ENCODE assay signal across 8 cellular contexts in genomic region chr21:46634966-46635323, GRCh38. TPM values are rescaled to one million over a fixed set of nuclear protein-coding genes. Genes with fewer than 3 reads are reported as not detected.
A peak's percentile ranks its signal among the peaks of the same experiment; 100 is the strongest.
DNase-seq lines count a peak whose midpoint lies in the region; ATAC-seq and TF ChIP-seq lines count a peak whose summit lies in the region.

No MANE protein-coding gene starts in this region.

- ATAC-seq in HG03139 (IDR thresholded peaks at IDR 0.05; ENCODE audit: unreplicated experiment) (peak; percentile 30), gastroesophageal sphincter (peak; percentile 67), GM19023 (IDR thresholded peaks at IDR 0.05; ENCODE audit: unreplicated experiment) (no peak)

- peak overlapping the region; percentile 42 for H2AFZ ChIP-seq in neuron (ENCODE audit: low read depth, low read length)

- no peaks in the 10 kb centered on the region for H3K9me3 Mint-ChIP-seq in activated T-helper 1 cell treated with anti-CD3 and anti-CD28 coated beads, Interleukin-12 subunit alpha, Interleukin-12 subunit beta, Interleukin-2, Interleukin-4 antibody, amounts not matched to agents 30 ng/mL and 10 ng/mL and 1 ng/mL, durations not matched to agents 14 hours and 24 hours and 36 hours

- intact Hi-C loops in activated T-helper 1 cell treated with anti-CD3 and anti-CD28 coated beads, Interleukin-12 subunit alpha, Interleukin-12 subunit beta, Interleukin-2, Interleukin-4 antibody, amounts not matched to agents 30 ng/mL and 10 ng/mL and 1 ng/mL, durations not matched to agents 14 hours and 24 hours and 36 hours (cut with micrococcal nuclease), result loop anchor here (1.0 kb wide), 3 partner anchors 76 to 311 kb away; partner anchors contain the start of genes DIP2A and PCNT

- WGBS in gastroesophageal sphincter (ENCODE audit: low coverage in 1 of 2), 2 donors, result 0 to 1% methylated on average over 5 to 12 of the region's 14 CpGs

- peaks cover 0 to 51% (median 13%) of the 10 kb centered on the region in 3 donors for H3K4me1 ChIP-seq in gastroesophageal sphincter
- H3K4me1 ChIP-seq in neuron (ENCODE audit: insufficient read depth, low read length), result peaks cover 32% of the 10 kb centered on the region

- TF ChIP-seq CTCF in 22Rv1 (IDR thresholded peaks at IDR 0.05) (peak; percentile 22), gastroesophageal sphincter (IDR thresholded peaks at IDR 0.05) (peak in 2 of 4 experiments; percentile 30 to 59)

- no peak for TF ChIP-seq POLR2A in gastroesophageal sphincter (IDR thresholded peaks at IDR 0.05)

- H3K27me3 ChIP-seq in gastroesophageal sphincter (no peaks in the 10 kb centered on the region), neuron (ENCODE audit: insufficient read depth, low read length) (no peaks in the 10 kb centered on the region)

- peak overlapping the region; percentile 90 for H3K27ac Mint-ChIP-seq in activated T-helper 1 cell treated with anti-CD3 and anti-CD28 coated beads, Interleukin-12 subunit alpha, Interleukin-12 subunit beta, Interleukin-2, Interleukin-4 antibody, amounts not matched to agents 30 ng/mL and 10 ng/mL and 1 ng/mL, durations not matched to agents 14 hours and 24 hours and 36 hours

- peak overlapping the region; percentile 89 for H3K27ac ChIP-seq in 22Rv1
- H3K27ac ChIP-seq in gastroesophageal sphincter, result peak overlapping the region; percentile 91 to 99 (median 98)

- H3K9me3 ChIP-seq in gastroesophageal sphincter (no peaks in the 10 kb centered on the region), neuron (ENCODE audit: low read length) (no peaks in the 10 kb centered on the region)

- peak; percentile 64 for DNase-seq in NCI-H345 treated with DMSO at 0.1 percent for 48 hours (lab: John Stamatoyannopoulos, UW; ENCODE audit: unreplicated experiment)
- no peak for DNase-seq in activated T-helper 1 cell treated with anti-CD3 and anti-CD28 coated beads, Interleukin-12 subunit alpha, Interleukin-12 subunit beta, Interleukin-2, Interleukin-4 antibody, amounts not matched to agents 30 ng/mL and 10 ng/mL and 1 ng/mL, durations not matched to agents 14 hours and 24 hours and 36 hours (ENCODE audit: low spot score)

- H3K36me3 ChIP-seq in gastroesophageal sphincter, result no peaks in the 10 kb centered on the region
- H3K36me3 ChIP-seq in neuron (ENCODE audit: insufficient read depth, low read length), result peaks cover 16% of the 10 kb centered on the region

- no peak for TF ChIP-seq EP300 in gastroesophageal sphincter (IDR thresholded peaks at IDR 0.05)

- peaks cover 8% of the 10 kb centered on the region for H3K36me3 Mint-ChIP-seq in activated T-helper 1 cell treated with anti-CD3 and anti-CD28 coated beads, Interleukin-12 subunit alpha, Interleukin-12 subunit beta, Interleukin-2, Interleukin-4 antibody, amounts not matched to agents 30 ng/mL and 10 ng/mL and 1 ng/mL, durations not matched to agents 14 hours and 24 hours and 36 hours (ENCODE audit: low read depth)

- H3K4me3 Mint-ChIP-seq in activated T-helper 1 cell treated with anti-CD3 and anti-CD28 coated beads, Interleukin-12 subunit alpha, Interleukin-12 subunit beta, Interleukin-2, Interleukin-4 antibody, amounts not matched to agents 30 ng/mL and 10 ng/mL and 1 ng/mL, durations not matched to agents 14 hours and 24 hours and 36 hours, result peak overlapping the region; percentile 93

- peak overlapping the region; percentile 59; the same call in 1 of the 2 replicates for H3K4me3 ChIP-seq in GM08714 (ENCODE audit: low read length)
- peak overlapping the region; percentile 70 to 79 for H3K4me3 ChIP-seq in gastroesophageal sphincter
- peak overlapping the region; percentile 72 for H3K4me3 ChIP-seq in neuron (ENCODE audit: low read length)

- H3K27me3 Mint-ChIP-seq in activated T-helper 1 cell treated with anti-CD3 and anti-CD28 coated beads, Interleukin-12 subunit alpha, Interleukin-12 subunit beta, Interleukin-2, Interleukin-4 antibody, amounts not matched to agents 30 ng/mL and 10 ng/mL and 1 ng/mL, durations not matched to agents 14 hours and 24 hours and 36 hours (ENCODE audit: insufficient read depth), result peaks cover 9% of the 10 kb centered on the region

- H3K4me1 Mint-ChIP-seq in activated T-helper 1 cell treated with anti-CD3 and anti-CD28 coated beads, Interleukin-12 subunit alpha, Interleukin-12 subunit beta, Interleukin-2, Interleukin-4 antibody, amounts not matched to agents 30 ng/mL and 10 ng/mL and 1 ng/mL, durations not matched to agents 14 hours and 24 hours and 36 hours (ENCODE audit: low read depth), result peaks cover 67% of the 10 kb centered on the region

RNA-seq across cellular contexts. Expression of gene PRMT2, which starts 0.5 kb away (rescaled TPM):
- total RNA-seq in activated T-helper 1 cell treated with anti-CD3 and anti-CD28 coated beads, Interleukin-12 subunit alpha, Interleukin-12 subunit beta, Interleukin-2, Interleukin-4 antibody, amounts not matched to agents 30 ng/mL and 10 ng/mL and 1 ng/mL, durations not matched to agents 14 hours and 24 hours and 36 hours, result 55.7 and 58.7 TPM in 2 replicates
- total RNA-seq in gastroesophageal sphincter, result 100 to 1,000 TPM; 128 to 176 (median 174) TPM

RNA-seq across cellular contexts. Expression of gene S100B, which starts 30.1 kb away (rescaled TPM):
- total RNA-seq in activated T-helper 1 cell treated with anti-CD3 and anti-CD28 coated beads, Interleukin-12 subunit alpha, Interleukin-12 subunit beta, Interleukin-2, Interleukin-4 antibody, amounts not matched to agents 30 ng/mL and 10 ng/mL and 1 ng/mL, durations not matched to agents 14 hours and 24 hours and 36 hours, result not detected in 2 replicates
- 10 to 100 TPM; 22.6 to 31.6 (median 27.7) TPM for total RNA-seq in gastroesophageal sphincter

Comparison
In these comparisons a context has a peak if more than half of its experiments do, and no peak if none do; other contexts are left out.
1. RNA of gene S100B, which starts 30.1 kb away (total RNA-seq): 22.6 to 31.6 TPM in gastroesophageal sphincter; not detected in activated T-helper 1 cell treated with anti-CD3 and anti-CD28 coated beads, Interleukin-12 subunit alpha, Interleukin-12 subunit beta, Interleukin-2, Interleukin-4 antibody, amounts not matched to agents 30 ng/mL and 10 ng/mL and 1 ng/mL, durations not matched to agents 14 hours and 24 hours and 36 hours; every median in the first group is over 10 times any median in the second.
2. Peak in every context shown above with its lines, with median percentiles within 50 percentile points of each other: H3K4me3 ChIP-seq.